In genomic region chr12:12807970-12808702, GRCh38 we compare ENCODE assay signal across 8 cellular contexts. TPM values are rescaled to one million over a fixed set of nuclear protein-coding genes. Genes with fewer than 3 reads are reported as not detected.
DNase-seq lines count a peak whose midpoint lies in the region; ATAC-seq and TF ChIP-seq lines count a peak whose summit lies in the region.

No MANE protein-coding gene starts in this region.

- ATAC-seq in GM21723 (IDR thresholded peaks at IDR 0.05; ENCODE audit: unreplicated experiment), result peak; percentile 67
- ATAC-seq in heart right ventricle, result peak; percentile 58 to 87 (median 78)

- H3K27ac ChIP-seq in heart right ventricle, result peak overlapping the region; percentile 75 to 94 (median 88)

- DNase-seq in GM10266 (ENCODE audit: extremely low spot score) (peak; percentile 45), NCI-H2029 (lab: John Stamatoyannopoulos, UW) (peak; percentile 78), heart right ventricle (peak; percentile 42 to 82), dedifferentiated amniotic fluid mesenchymal stem cell (ENCODE audit: extremely low spot score) (no peak), NCI-H1092 (lab: John Stamatoyannopoulos, UW) (no peak)
- DNase-seq in activated T-helper 2 cell treated with anti-CD3 and anti-CD28 coated beads, Interferon-gamma antibody, Interleukin-2, Interleukin-4, amounts not matched to agents 10 μg/mL and 5 μg/mL and 100 μg/mL, durations not matched to agents 14 hours and 24 hours and 36 hours (ENCODE audit: low spot score), result peak; percentile 57
- DNase-seq in stimulated activated CD4-positive, alpha-beta T cell treated with anti-CD3 and anti-CD28 coated beads, Interleukin-4, amount 100 ng/mL, for 4 hours, result peak; percentile 22 to 43

- H3K4me3 ChIP-seq in heart right ventricle, result peak overlapping the region in 6 of 10 donors; percentile 5 to 36 (median 14)

- intact Hi-C loops in activated T-helper 2 cell treated with anti-CD3 and anti-CD28 coated beads, Interferon-gamma antibody, Interleukin-2, Interleukin-4, amounts not matched to agents 10 μg/mL and 5 μg/mL and 100 μg/mL, durations not matched to agents 14 hours and 24 hours and 36 hours (cut with micrococcal nuclease), result loop anchor here (1.0 kb wide), 1 partner anchor 22 kb away; no protein-coding TSS in a partner anchor
- intact Hi-C loops in heart right ventricle (cut with DNase I), result loop anchor here in 4 of 10 donors (2.0 to 10.0 kb wide), 4 partner anchors 17 to 397 kb away; partner anchors contain the start of gene CDKN1B (in 1 of the 4)

- H3K36me3 ChIP-seq in heart right ventricle, result no peaks in the 10 kb centered on the region

- no peaks in the 10 kb centered on the region for H3K27me3 ChIP-seq in heart right ventricle

- no peaks in the 10 kb centered on the region for H3K9me3 Mint-ChIP-seq in activated T-helper 2 cell treated with anti-CD3 and anti-CD28 coated beads, Interferon-gamma antibody, Interleukin-2, Interleukin-4, amounts not matched to agents 10 μg/mL and 5 μg/mL and 100 μg/mL, durations not matched to agents 14 hours and 24 hours and 36 hours

- H3K4me1 ChIP-seq in heart right ventricle, result peaks cover 0 to 55% (median 29%) of the 10 kb centered on the region in 9 donors

- H3K9me3 ChIP-seq in heart right ventricle, result no peaks in the 10 kb centered on the region

- no peaks in the 10 kb centered on the region for H3K27me3 Mint-ChIP-seq in activated T-helper 2 cell treated with anti-CD3 and anti-CD28 coated beads, Interferon-gamma antibody, Interleukin-2, Interleukin-4, amounts not matched to agents 10 μg/mL and 5 μg/mL and 100 μg/mL, durations not matched to agents 14 hours and 24 hours and 36 hours (ENCODE audit: low read depth)

- peaks cover 48% of the 10 kb centered on the region for H3K4me1 Mint-ChIP-seq in activated T-helper 2 cell treated with anti-CD3 and anti-CD28 coated beads, Interferon-gamma antibody, Interleukin-2, Interleukin-4, amounts not matched to agents 10 μg/mL and 5 μg/mL and 100 μg/mL, durations not matched to agents 14 hours and 24 hours and 36 hours (ENCODE audit: low read depth)

- TF ChIP-seq CTCF in GM10266 (IDR thresholded peaks at IDR 0.05; ENCODE audit: control insufficient read depth, insufficient read depth, low read depth, missing control alignments), result no peak
- no peak for TF ChIP-seq CTCF in heart right ventricle (IDR thresholded peaks at IDR 0.05)

- WGBS in heart right ventricle, 2 donors, result 35 to 55% methylated on average over 11 of the region's 11 CpGs

- H3K36me3 Mint-ChIP-seq in activated T-helper 2 cell treated with anti-CD3 and anti-CD28 coated beads, Interferon-gamma antibody, Interleukin-2, Interleukin-4, amounts not matched to agents 10 μg/mL and 5 μg/mL and 100 μg/mL, durations not matched to agents 14 hours and 24 hours and 36 hours (ENCODE audit: low read depth), result peaks cover 1% of the 10 kb centered on the region

- H3K4me3 Mint-ChIP-seq in activated T-helper 2 cell treated with anti-CD3 and anti-CD28 coated beads, Interferon-gamma antibody, Interleukin-2, Interleukin-4, amounts not matched to agents 10 μg/mL and 5 μg/mL and 100 μg/mL, durations not matched to agents 14 hours and 24 hours and 36 hours (ENCODE audit: low read depth), result peak overlapping the region; percentile 44

- H3K27ac Mint-ChIP-seq in activated T-helper 2 cell treated with anti-CD3 and anti-CD28 coated beads, Interferon-gamma antibody, Interleukin-2, Interleukin-4, amounts not matched to agents 10 μg/mL and 5 μg/mL and 100 μg/mL, durations not matched to agents 14 hours and 24 hours and 36 hours, result peak overlapping the region; percentile 93

RNA-seq across cellular contexts. Expression of gene DDX47, which starts 5.0 kb away (rescaled TPM):
- 114 and 120 TPM in 2 replicates for total RNA-seq in activated T-helper 2 cell treated with anti-CD3 and anti-CD28 coated beads, Interferon-gamma antibody, Interleukin-2, Interleukin-4, amounts not matched to agents 10 μg/mL and 5 μg/mL and 100 μg/mL, durations not matched to agents 14 hours and 24 hours and 36 hours
- total RNA-seq in heart right ventricle, result 10 to 100 TPM; 24.0 to 32.3 (median 29.9) TPM
- polyA plus RNA-seq in heart right ventricle, result 10 to 100 TPM; 16.8 to 29.5 TPM

RNA-seq across cellular contexts. Expression of gene APOLD1, which starts 22.7 kb away (rescaled TPM):
- 5.3 and 6.0 TPM in 2 replicates for total RNA-seq in activated T-helper 2 cell treated with anti-CD3 and anti-CD28 coated beads, Interferon-gamma antibody, Interleukin-2, Interleukin-4, amounts not matched to agents 10 μg/mL and 5 μg/mL and 100 μg/mL, durations not matched to agents 14 hours and 24 hours and 36 hours
- total RNA-seq in heart right ventricle, result 10 to 100 TPM; 11.1 to 98.8 (median 22.0) TPM
- 10 to 100 TPM; 11.6 to 19.8 TPM for polyA plus RNA-seq in heart right ventricle

Comparison
In these comparisons a context has a peak if more than half of its experiments do, and no peak if none do; other contexts are left out.
1. DNase-seq: peak in GM10266 (single experiment), NCI-H2029 (single experiment), activated T-helper 2 cell treated with anti-CD3 and anti-CD28 coated beads, Interferon-gamma antibody, Interleukin-2, Interleukin-4, amounts not matched to agents 10 μg/mL and 5 μg/mL and 100 μg/mL, durations not matched to agents 14 hours and 24 hours and 36 hours (single experiment), heart right ventricle (2 of 2) and stimulated activated CD4-positive, alpha-beta T cell treated with anti-CD3 and anti-CD28 coated beads, Interleukin-4, amount 100 ng/mL, for 4 hours (2 of 2); none in dedifferentiated amniotic fluid mesenchymal stem cell (single experiment) and NCI-H1092 (single experiment).